Comparison of ENCODE assay signal across 8 cellular contexts in the genomic region with DNA sequence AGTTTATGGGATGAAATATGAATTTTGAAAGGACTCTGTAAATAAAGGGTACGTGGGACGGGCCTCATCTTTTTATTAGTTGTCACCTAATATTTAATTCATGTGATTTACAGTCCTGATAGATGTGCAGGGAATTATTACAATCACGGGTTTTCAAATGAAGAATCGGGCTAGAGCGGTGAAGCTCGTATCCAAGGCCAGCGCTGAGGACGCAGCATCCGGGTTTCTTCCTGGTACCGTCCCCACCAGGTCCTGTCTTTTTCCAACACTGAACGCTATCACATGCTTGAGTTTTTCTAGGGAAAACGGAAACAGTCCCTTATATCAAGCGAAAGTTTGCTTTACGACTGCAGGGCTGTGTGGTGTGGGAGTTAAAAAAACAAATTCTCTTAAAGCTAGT. TPM values are rescaled to one million over a fixed set of nuclear protein-coding genes. Genes with fewer than 3 reads are reported as not detected.
DNase-seq lines count a peak whose midpoint lies in the region; ATAC-seq and TF ChIP-seq lines count a peak whose summit lies in the region.

No MANE protein-coding gene starts in this region.

- peak overlapping the region; percentile 98 for H3K27ac ChIP-seq in vagina

- TF ChIP-seq CTCF in GM10248 (IDR thresholded peaks at IDR 0.05; ENCODE audit: control extremely low read depth, extremely low read depth, low read depth, missing control alignments) (no peak), epithelial cell of esophagus (IDR thresholded peaks at IDR 0.05; ENCODE audit: insufficient read depth, low read depth, low read length, missing control alignments) (no peak), mucosa of descending colon (IDR thresholded peaks at IDR 0.05) (no peak), vagina (IDR thresholded peaks at IDR 0.05) (no peak)

- no peaks in the 10 kb centered on the region for H3K27me3 Mint-ChIP-seq in T-helper 17 cell

- CTCF ChIA-PET in GM10248 (lab: Yijun Ruan, JAX), result interaction anchor here (1.1 to 2.4 kb wide), 5 partner anchors 9 to 155 kb away, joined by 3 to 14 read pairs (median 7); no protein-coding TSS in a partner anchor

- peak; percentile 13 for DNase-seq in A172 (ENCODE audit: low spot score)
- peak; percentile 20 for DNase-seq in GM10248 (ENCODE audit: extremely low spot score)
- no peak for DNase-seq in T-helper 17 cell
- peak; percentile 28 for DNase-seq in epithelial cell of esophagus (ENCODE audit: low read depth)
- DNase-seq in mucosa of descending colon, result peak in 1 of 3 donors; percentile 67
- peak in 1 of 2 donors; percentile 86 for DNase-seq in vagina (ENCODE audit: extremely low spot score in 2 of 2)
- no peak for DNase-seq in KBM-7

- TF ChIP-seq POLR2A in vagina (IDR thresholded peaks at IDR 0.05), result no peak

- H3K27ac Mint-ChIP-seq in T-helper 17 cell, result peak overlapping the region; percentile 97

- in situ Hi-C loops in KBM-7 (cut with MboI; ENCODE audit: low pct_unique_long_range_greater_than_20kb, low sequenced_read_pairs), result no loop called here

- POLR2A ChIA-PET in GM10248 (lab: Yijun Ruan, JAX), result interaction anchor here (0.6 to 2.0 kb wide), 3 partner anchors 9 to 366 kb away, joined by 4 to 7 read pairs (median 7); partner anchors contain the start of genes NAGA and NDUFA6

- H3K4me3 Mint-ChIP-seq in T-helper 17 cell, result peak overlapping the region; percentile 96

- H3K4me3 ChIP-seq in epithelial cell of esophagus (ENCODE audit: low read length), result peak overlapping the region; percentile 55
- peak overlapping the region; percentile 33 for H3K4me3 ChIP-seq in mucosa of descending colon
- H3K4me3 ChIP-seq in vagina, result peak overlapping the region; percentile 60 to 80

- no peaks in the 10 kb centered on the region for H3K9me3 ChIP-seq in T-helper 17 cell (ENCODE audit: control insufficient read depth, low read length, poor library complexity, severe bottlenecking)
- no peaks in the 10 kb centered on the region for H3K9me3 ChIP-seq in mucosa of descending colon
- no peaks in the 10 kb centered on the region for H3K9me3 ChIP-seq in vagina

- H3K36me3 Mint-ChIP-seq in T-helper 17 cell (ENCODE audit: low read depth), result peaks cover 3% of the 10 kb centered on the region

- H3K4me1 ChIP-seq in mucosa of descending colon (ENCODE audit: low read depth) (peaks cover 20% of the 10 kb centered on the region), vagina (peaks cover 43% of the 10 kb centered on the region)

- no peaks in the 10 kb centered on the region for H3K36me3 ChIP-seq in mucosa of descending colon (ENCODE audit: low read depth)
- H3K36me3 ChIP-seq in vagina, result peaks cover 0 to 29% of the 10 kb centered on the region in 2 donors

- ATAC-seq in T-helper 17 cell (no peak), mucosa of descending colon (peak; percentile 21), HG02571 (IDR thresholded peaks at IDR 0.05; ENCODE audit: unreplicated experiment) (no peak)

- H3K4me1 Mint-ChIP-seq in T-helper 17 cell, result peaks cover 18% of the 10 kb centered on the region

- H3K27me3 ChIP-seq in vagina, result no peaks in the 10 kb centered on the region

- intact Hi-C loops in mucosa of descending colon (cut with DNase I, micrococcal nuclease), result no loop called here
- intact Hi-C loops in vagina (cut with DNase I), result no loop called here

RNA-seq across cellular contexts. Expression of gene SMDT1, which starts 0.8 kb away (rescaled TPM):
- 2.9 and 6.5 TPM in 2 replicates for total RNA-seq in A172 (2014; rRNA removed; shearing (Covaris generic))
- total RNA-seq in T-helper 17 cell, result 10 to 100 TPM; 43.7 to 96.1 TPM
- 100 to 1,000 TPM in 2 of 3 donors, 10 to 100 TPM in 1; 79.7 to 118 (median 102) TPM for total RNA-seq in mucosa of descending colon
- total RNA-seq in vagina, result 40.3 TPM

RNA-seq across cellular contexts. Expression of gene PHETA2, which starts 6.2 kb away (rescaled TPM):
- 0.07 and 0.17 TPM in 2 replicates for total RNA-seq in A172 (2014; rRNA removed; shearing (Covaris generic))
- total RNA-seq in T-helper 17 cell (1 to 10 TPM in 1 of 2 donors, under 1 TPM in 1; 0.90 to 2.1 TPM), mucosa of descending colon (10 to 100 TPM; 13.0 to 15.7 (median 13.5) TPM), vagina (14.2 TPM)

RNA-seq across cellular contexts. Expression of gene NAGA, which starts 9.7 kb away (rescaled TPM):
- 11.5 and 17.7 TPM in 2 replicates for total RNA-seq in A172 (2014; rRNA removed; shearing (Covaris generic))
- total RNA-seq in T-helper 17 cell, result 10 to 100 TPM in 1 of 2 donors, 1 to 10 TPM in 1; 9.1 to 10.6 TPM
- 10 to 100 TPM; 24.3 to 35.8 (median 35.4) TPM for total RNA-seq in mucosa of descending colon
- total RNA-seq in vagina, result 28.2 TPM

RNA-seq across cellular contexts. Expression of gene NDUFA6, which starts 10.3 kb away (rescaled TPM):
- 73.3 and 80.7 TPM in 2 replicates for total RNA-seq in A172 (2014; rRNA removed; shearing (Covaris generic))
- total RNA-seq in T-helper 17 cell (10 to 100 TPM; 47.6 to 59.1 TPM), mucosa of descending colon (100 to 1,000 TPM in 2 of 3 donors, 10 to 100 TPM in 1; 85.3 to 106 (median 105) TPM), vagina (42.0 TPM)

RNA-seq across cellular contexts. Expression of gene CYP2D6, which starts 50.3 kb away (rescaled TPM):
- 0.03 and 0.46 TPM in 2 replicates for total RNA-seq in A172 (2014; rRNA removed; shearing (Covaris generic))
- total RNA-seq in T-helper 17 cell (1 to 10 TPM; 5.9 to 9.6 TPM), mucosa of descending colon (10 to 100 TPM in 1 of 3 donors, 1 to 10 TPM in 2; 3.8 to 10.0 (median 4.7) TPM), vagina (1.7 TPM)

Comparison
In these comparisons a context has a peak if more than half of its experiments do, and no peak if none do; other contexts are left out.
1. DNase-seq: peak in A172 (single experiment), GM10248 (single experiment) and epithelial cell of esophagus (single experiment); none in T-helper 17 cell (0 of 3) and KBM-7 (single experiment).
2. Peak in every context shown above with its lines, with median percentiles within 50 percentile points of each other: H3K4me3 ChIP-seq.